Comparison of ENCODE assay signal across 13 cellular contexts in the genomic region with DNA sequence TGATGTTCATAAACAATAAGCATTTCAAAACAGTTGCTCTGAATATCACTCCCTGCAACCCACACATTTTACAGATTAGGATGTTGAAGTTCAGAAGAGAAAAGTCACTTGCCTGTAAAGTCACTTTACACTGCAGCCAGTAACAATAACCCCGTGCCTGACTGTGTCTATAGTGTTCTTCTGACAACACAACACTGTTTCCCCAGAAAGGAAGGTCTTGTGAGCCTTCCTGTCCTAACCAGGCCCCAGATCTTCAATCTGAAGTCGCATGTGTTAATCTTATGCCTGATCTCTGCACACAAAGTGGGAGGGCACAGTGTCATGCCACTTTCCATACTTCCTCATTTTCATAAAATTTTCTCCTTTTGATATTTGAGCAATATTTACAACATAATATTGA.
DNase-seq lines count a peak whose midpoint lies in the region; ATAC-seq and TF ChIP-seq lines count a peak whose summit lies in the region.
"Had no signal": no experiment of that assay in that cellular context is flagged by ENCODE, and none has a peak within 500 bp of the region (broad histone marks: within the 10 kb centered on the region; RNA-seq: fewer than 3 reads in every experiment).

No MANE protein-coding gene starts in this region.

- H3K36me3 ChIP-seq in Panc1 (ENCODE audit: control insufficient read depth, insufficient read depth, low read length) (peaks cover 64% of the 10 kb centered on the region), esophagus muscularis mucosa (peaks cover 7 to 55% (median 42%) of the 10 kb centered on the region in 4 donors), sigmoid colon (peaks cover 4 to 50% (median 14%) of the 10 kb centered on the region in 4 donors), OCI-LY7 (ENCODE audit: insufficient read depth, low read length) (peaks cover 64% of the 10 kb centered on the region)

- intact Hi-C loops in Panc1 (cut with micrococcal nuclease; ENCODE audit: unreplicated experiment): no loop called here
- intact Hi-C loops in esophagus muscularis mucosa (cut with DNase I): no loop called here
- intact Hi-C loops in sigmoid colon (cut with DNase I): no loop called here
- intact Hi-C loops in OCI-LY7 (cut with micrococcal nuclease; ENCODE audit: unreplicated experiment): no loop called here

- H3K4me2 ChIP-seq in OCI-LY7 (ENCODE audit: low read length): no peak overlapping the region

- H3K79me2 ChIP-seq in OCI-LY7 (ENCODE audit: insufficient read depth, low read depth, low read length): no peaks in the 10 kb centered on the region

- 42% methylated on average over 2 of the region's 2 CpGs for WGBS in esophagus muscularis mucosa
- 34 to 42% methylated on average over 2 of the region's 2 CpGs for WGBS in sigmoid colon, 2 donors

- H3K4me3 ChIP-seq in Panc1 (ENCODE audit: low read depth in 2 of 2, low read length in 2 of 2) (no peak overlapping the region), esophagus muscularis mucosa (no peak overlapping the region), sigmoid colon (no peak overlapping the region), OCI-LY7 (ENCODE audit: low read depth, low read length, poor library complexity, severe bottlenecking) (no peak overlapping the region)
- H3K4me3 ChIP-seq: Peyer's patch had no signal

- in situ Hi-C loops in Panc1 (cut with HindIII; ENCODE audit: low pct_unique_long_range_greater_than_20kb, low sequenced_read_pairs): no loop called here

- H3K27me3 ChIP-seq in Panc1 (ENCODE audit: control insufficient read depth, insufficient read depth, low read length): no peaks in the 10 kb centered on the region
- H3K27me3 ChIP-seq in esophagus muscularis mucosa: no peaks in the 10 kb centered on the region
- no peaks in the 10 kb centered on the region for H3K27me3 ChIP-seq in sigmoid colon
- H3K27me3 ChIP-seq: Peyer's patch had no signal

- H3K9me2 ChIP-seq in OCI-LY7 (ENCODE audit: insufficient read depth, low read length): no peaks in the 10 kb centered on the region

- ATAC-seq in Panc1: peak; percentile 47
- ATAC-seq in activated CD4-positive, CD25-positive, alpha-beta regulatory T cell treated with anti-CD3 and anti-CD28 coated beads, Interleukin-2, amount 50 U/mL, for 24 hours: no peak

- H3K9me3 ChIP-seq in Panc1 (ENCODE audit: control insufficient read depth, insufficient read depth, low read depth, low read length) (peaks cover 46% of the 10 kb centered on the region), esophagus muscularis mucosa (peaks cover 0 to 13% (median 2%) of the 10 kb centered on the region in 4 donors), sigmoid colon (peaks cover 0 to 5% (median 2%) of the 10 kb centered on the region in 4 donors), OCI-LY7 (ENCODE audit: low read length) (peaks cover 30% of the 10 kb centered on the region; the same call in 1 of the 2 replicates)
- H3K9me3 ChIP-seq: Peyer's patch had no signal

- no peaks in the 10 kb centered on the region for H4K20me1 ChIP-seq in OCI-LY7 (ENCODE audit: insufficient read depth, low read length)

- POLR2A ChIA-PET in Panc1 (lab: Charles Lee): interaction anchor here (0.6 kb wide), 1 partner anchor 95 kb away, joined by 3 read pairs; no protein-coding TSS in a partner anchor
- POLR2A ChIA-PET in OCI-LY7 (lab: Charles Lee): no interaction called here

- no peak overlapping the region for H2AFZ ChIP-seq in OCI-LY7 (ENCODE audit: low read length)

- H3K4me1 ChIP-seq in Panc1 (ENCODE audit: control insufficient read depth, insufficient read depth, low read length) (peaks cover 54% of the 10 kb centered on the region), esophagus muscularis mucosa (peaks cover 9 to 40% (median 35%) of the 10 kb centered on the region in 4 donors), sigmoid colon (peaks cover 0 to 59% (median 46%) of the 10 kb centered on the region in 4 donors), OCI-LY7 (ENCODE audit: insufficient read depth, low read length, poor library complexity, severe bottlenecking) (peaks cover 9% of the 10 kb centered on the region)
- H3K4me1 ChIP-seq: Peyer's patch had no signal

- no peak for TF ChIP-seq POLR2A in esophagus muscularis mucosa (IDR thresholded peaks at IDR 0.05; ENCODE audit: low read depth)
- TF ChIP-seq POLR2A in sigmoid colon (IDR thresholded peaks at IDR 0.05): no peak

- TF ChIP-seq CTCF in Panc1 (IDR thresholded peaks at IDR 0.05): no peak
- TF ChIP-seq CTCF in esophagus muscularis mucosa (IDR thresholded peaks at IDR 0.05): no peak
- no peak for TF ChIP-seq CTCF in sigmoid colon (IDR thresholded peaks at IDR 0.05)
- TF ChIP-seq CTCF in OCI-LY7 (conservative IDR thresholded peaks at IDR 0.05; ENCODE audit: low read length): no peak

- CTCF ChIA-PET in Panc1 (lab: Charles Lee): no interaction called here
- CTCF ChIA-PET in OCI-LY7 (lab: Charles Lee; ENCODE audit: unreplicated experiment): interaction anchor here (0.6 kb wide), 1 partner anchor 23 kb away, joined by 3 read pairs; no protein-coding TSS in a partner anchor

- BruUV-seq in Panc1 (replicated peaks; lab: Mats Ljungman, UMichigan) (no TSS peak), OCI-LY7 (replicated peaks; lab: Mats Ljungman, UMichigan) (no TSS peak)

- TF ChIP-seq EP300 in esophagus muscularis mucosa (IDR thresholded peaks at IDR 0.05) (no peak), sigmoid colon (IDR thresholded peaks at IDR 0.05) (no peak)

- peak; percentile 42 for DNase-seq in EL
- no peak for DNase-seq in Panc1 (ENCODE audit: low read depth, low spot score)
- DNase-seq in esophagus muscularis mucosa (ENCODE audit: extremely low spot score): no peak
- DNase-seq in sigmoid colon: no peak
- no peak for DNase-seq in NCI-H526 treated with DMSO at 0.1 percent for 48 hours (lab: John Stamatoyannopoulos, UW)
- no peak for DNase-seq in OCI-LY7 (ENCODE audit: low spot score)
- no peak for DNase-seq in NCI-H1105 (lab: John Stamatoyannopoulos, UW)
- DNase-seq: CD4-positive, alpha-beta T cell; immature natural killer cell; NCI-H2081; Peyer's patch; stimulated activated CD4-positive, alpha-beta T cell treated with anti-CD3 and anti-CD28 coated beads, Interleukin-12 subunit alpha, Interleukin-12 subunit beta, amount 100 ng/mL, for 4 hours had no signal

- peak overlapping the region; percentile 98 for H3K27ac ChIP-seq in Panc1 (ENCODE audit: low read length)
- H3K27ac ChIP-seq in esophagus muscularis mucosa (replicated peaks in 1 of 4): peak overlapping the region; percentile 27 to 74 (median 64)
- peak overlapping the region; percentile 63 to 87 (median 71) for H3K27ac ChIP-seq in sigmoid colon
- H3K27ac ChIP-seq in OCI-LY7 (ENCODE audit: low read depth, low read length, poor library complexity, severe bottlenecking): no peak overlapping the region
- H3K27ac ChIP-seq: Peyer's patch had no signal
